ENCODE assay signal across 15 cellular contexts in the genomic region with DNA sequence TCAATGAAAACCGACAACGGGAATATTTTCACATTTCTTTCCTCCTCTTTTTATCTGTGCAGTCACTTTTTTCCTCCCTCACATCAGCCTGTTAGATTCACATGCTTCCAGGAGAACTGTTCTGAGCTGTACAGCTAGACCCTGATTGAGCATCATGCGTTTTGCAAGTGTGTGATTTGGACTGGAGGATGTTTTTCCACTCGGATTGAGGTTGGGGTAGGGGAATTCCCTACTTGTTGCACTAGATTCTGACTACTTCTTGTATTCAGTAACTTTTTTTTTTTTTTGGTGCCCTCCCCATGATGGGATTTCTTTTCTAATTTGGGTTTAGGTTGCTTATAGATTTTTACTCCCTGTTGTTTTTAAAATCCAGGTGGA. TPM values are rescaled to one million over a fixed set of nuclear protein-coding genes. Genes with fewer than 3 reads are reported as not detected.
DNase-seq lines count a peak whose midpoint lies in the region; ATAC-seq and TF ChIP-seq lines count a peak whose summit lies in the region.
"Had no signal": no experiment of that assay in that cellular context is flagged by ENCODE, and none has a peak within 500 bp of the region (broad histone marks: within the 10 kb centered on the region; RNA-seq: fewer than 3 reads in every experiment).

No MANE protein-coding gene starts in this region.

- H3K23me2 ChIP-seq in H9 (ENCODE audit: insufficient read length, low read depth, low read length, poor library complexity, severe bottlenecking): peaks cover 21% of the 10 kb centered on the region

- H3K27ac ChIP-seq in CD4-positive, CD25-positive, alpha-beta regulatory T cell (ENCODE audit: insufficient read depth, low read length, poor library complexity, severe bottlenecking): no peak overlapping the region
- no peak overlapping the region for H3K27ac ChIP-seq in H9 (ENCODE audit: insufficient read length, low read depth, low read length)
- H3K27ac ChIP-seq: SJSA1 had no signal

- peaks cover 39% of the 10 kb centered on the region for H3K36me3 ChIP-seq in CD4-positive, CD25-positive, alpha-beta regulatory T cell (ENCODE audit: control insufficient read depth, insufficient read depth, low read length)

- no peak overlapping the region for H2BK5ac ChIP-seq in H9 (ENCODE audit: insufficient read length, low read length)

- H3K9me3 Mint-ChIP-seq in CD4-positive, CD25-positive, alpha-beta regulatory T cell: peaks cover 0 to 1% (median 0%) of the 10 kb centered on the region in 7 donors
- no peaks in the 10 kb centered on the region for H3K9me3 Mint-ChIP-seq in H9
- no peaks in the 10 kb centered on the region for H3K9me3 Mint-ChIP-seq in activated T-helper 2 cell treated with anti-CD3 and anti-CD28 coated beads, Interferon-gamma antibody, Interleukin-2, Interleukin-4, amounts not matched to agents 10 μg/mL and 5 μg/mL and 100 μg/mL, durations not matched to agents 14 hours and 24 hours and 36 hours
- H3K9me3 Mint-ChIP-seq in naive thymus-derived CD8-positive, alpha-beta T cell: no peaks in the 10 kb centered on the region

- no peak overlapping the region for H3K27ac Mint-ChIP-seq in CD4-positive, CD25-positive, alpha-beta regulatory T cell
- peak overlapping the region in 1 of 3 experiments; percentile 28; a peak in 2 of 7 replicates for H3K27ac Mint-ChIP-seq in H9
- H3K27ac Mint-ChIP-seq in activated T-helper 2 cell treated with anti-CD3 and anti-CD28 coated beads, Interferon-gamma antibody, Interleukin-2, Interleukin-4, amounts not matched to agents 10 μg/mL and 5 μg/mL and 100 μg/mL, durations not matched to agents 14 hours and 24 hours and 36 hours: peak overlapping the region; percentile 20
- peak overlapping the region in 2 of 10 donors; percentile 31 to 66 for H3K27ac Mint-ChIP-seq in naive thymus-derived CD8-positive, alpha-beta T cell

- peaks cover 49% of the 10 kb centered on the region for H3K4me1 ChIP-seq in CD4-positive, CD25-positive, alpha-beta regulatory T cell (ENCODE audit: control insufficient read depth, insufficient read depth, low read length, poor library complexity, severe bottlenecking)
- H3K4me1 ChIP-seq in H9 (ENCODE audit: insufficient read depth, low read length): peaks cover 15% of the 10 kb centered on the region

- peak overlapping the region; percentile 29 to 100 (median 48) for H3K4me3 Mint-ChIP-seq in CD4-positive, CD25-positive, alpha-beta regulatory T cell
- peak overlapping the region; percentile 52 to 81; a peak in 2 of 5 replicates for H3K4me3 Mint-ChIP-seq in H9
- H3K4me3 Mint-ChIP-seq in activated T-helper 2 cell treated with anti-CD3 and anti-CD28 coated beads, Interferon-gamma antibody, Interleukin-2, Interleukin-4, amounts not matched to agents 10 μg/mL and 5 μg/mL and 100 μg/mL, durations not matched to agents 14 hours and 24 hours and 36 hours (ENCODE audit: low read depth): peak overlapping the region; percentile 49
- H3K4me3 Mint-ChIP-seq in naive thymus-derived CD8-positive, alpha-beta T cell: peak overlapping the region in 7 of 10 donors; percentile 15 to 99 (median 45)

- no peak overlapping the region for H3K56ac ChIP-seq in H9 (ENCODE audit: insufficient read length, low read depth, low read length)

- TF ChIP-seq CTCF in H9 (conservative IDR thresholded peaks at IDR 0.05): no peak

- peaks cover 40 to 77% (median 66%) of the 10 kb centered on the region in 4 donors for H3K4me1 Mint-ChIP-seq in CD4-positive, CD25-positive, alpha-beta regulatory T cell
- H3K4me1 Mint-ChIP-seq in H9: peaks cover 54 to 68% of the 10 kb centered on the region in 2 experiments
- peaks cover 62% of the 10 kb centered on the region for H3K4me1 Mint-ChIP-seq in activated T-helper 2 cell treated with anti-CD3 and anti-CD28 coated beads, Interferon-gamma antibody, Interleukin-2, Interleukin-4, amounts not matched to agents 10 μg/mL and 5 μg/mL and 100 μg/mL, durations not matched to agents 14 hours and 24 hours and 36 hours (ENCODE audit: low read depth)
- peaks cover 23 to 78% (median 71%) of the 10 kb centered on the region in 4 donors for H3K4me1 Mint-ChIP-seq in naive thymus-derived CD8-positive, alpha-beta T cell

- H3K23ac ChIP-seq in H9 (ENCODE audit: insufficient read length, low read depth, low read length): no peak overlapping the region

- no peaks in the 10 kb centered on the region for H3K9me3 ChIP-seq in CD4-positive, CD25-positive, alpha-beta regulatory T cell (ENCODE audit: control insufficient read depth in 2 of 2, low read length in 2 of 2)
- H3K9me3 ChIP-seq in H9 (ENCODE audit: control insufficient read depth, low read depth, low read length): no peaks in the 10 kb centered on the region
- H3K9me3 ChIP-seq: SJSA1 had no signal

- H3K79me2 ChIP-seq in H9 (ENCODE audit: insufficient read depth, low read length): no peaks in the 10 kb centered on the region

- H4K91ac ChIP-seq in H9 (ENCODE audit: insufficient read length, low read depth, low read length): no peak overlapping the region

- no peak overlapping the region for H3T11ph ChIP-seq in H9 (ENCODE audit: low read length)

- no peak overlapping the region for H3K4me2 ChIP-seq in H9 (ENCODE audit: insufficient read depth, insufficient read length, low read length)

- H2BK15ac ChIP-seq in H9 (ENCODE audit: low read depth, low read length): no peak overlapping the region

- no peak overlapping the region for H3K14ac ChIP-seq in H9 (ENCODE audit: insufficient read depth, low read length)

- H3K4ac ChIP-seq in H9 (ENCODE audit: low read depth, low read length): no peak overlapping the region; the same call in 1 of the 2 replicates

- H2BK12ac ChIP-seq in H9 (ENCODE audit: insufficient read length, low read depth, low read length): peak overlapping the region; percentile 96

- H2AFZ ChIP-seq in H9 (ENCODE audit: low read length): no peak overlapping the region

- DNase-seq in CD4-positive, CD25-positive, alpha-beta regulatory T cell: no peak
- DNase-seq in H9 (no peak), NOMO-1 (lab: John Stamatoyannopoulos, UW; ENCODE audit: unreplicated experiment in 2 of 2) (no peak), hepatic stellate cell (ENCODE audit: low spot score) (no peak)
- DNase-seq in activated T-helper 2 cell treated with anti-CD3 and anti-CD28 coated beads, Interferon-gamma antibody, Interleukin-2, Interleukin-4, amounts not matched to agents 10 μg/mL and 5 μg/mL and 100 μg/mL, durations not matched to agents 14 hours and 24 hours and 36 hours (ENCODE audit: low spot score): no peak
- DNase-seq in naive thymus-derived CD8-positive, alpha-beta T cell: no peak
- DNase-seq: activated CD8-positive, alpha-beta memory T cell treated with anti-CD3 and anti-CD28 coated beads for 24 hours; activated gamma-delta T cell; DMS153; effector memory CD4-positive, alpha-beta T cell; left ventricle myocardium superior; NCI-H345; stimulated activated CD4-positive, alpha-beta T cell treated with anti-CD3 and anti-CD28 coated beads, Interleukin-15, amount 100 ng/mL, for 24 hours had no signal

- H4K8ac ChIP-seq in H9 (replicated peaks; ENCODE audit: insufficient read length, low read depth, low read length): no peak overlapping the region

- no peak for ATAC-seq in CD4-positive, CD25-positive, alpha-beta regulatory T cell (ENCODE audit: low read depth in 2 of 2)
- ATAC-seq in naive thymus-derived CD8-positive, alpha-beta T cell: no peak
- ATAC-seq in GM19455 (IDR thresholded peaks at IDR 0.05; ENCODE audit: unreplicated experiment): no peak
- ATAC-seq: left ventricle myocardium superior had no signal

- intact Hi-C loops in activated T-helper 2 cell treated with anti-CD3 and anti-CD28 coated beads, Interferon-gamma antibody, Interleukin-2, Interleukin-4, amounts not matched to agents 10 μg/mL and 5 μg/mL and 100 μg/mL, durations not matched to agents 14 hours and 24 hours and 36 hours (cut with micrococcal nuclease): no loop called here

- H3K27me3 ChIP-seq in CD4-positive, CD25-positive, alpha-beta regulatory T cell (ENCODE audit: control insufficient read depth, insufficient read depth, low read length): no peaks in the 10 kb centered on the region
- H3K27me3 ChIP-seq in H9 (ENCODE audit: insufficient read depth, low read length): no peaks in the 10 kb centered on the region; the same call in 1 of the 2 replicates
- H3K27me3 ChIP-seq: SJSA1 had no signal

- H2AK5ac ChIP-seq in H9 (ENCODE audit: insufficient read length, low read length): no peak overlapping the region

- H3K27me3 Mint-ChIP-seq in CD4-positive, CD25-positive, alpha-beta regulatory T cell: peaks cover 4% of the 10 kb centered on the region
- no peaks in the 10 kb centered on the region for H3K27me3 Mint-ChIP-seq in H9 (ENCODE audit: low read depth)
- no peaks in the 10 kb centered on the region for H3K27me3 Mint-ChIP-seq in activated T-helper 2 cell treated with anti-CD3 and anti-CD28 coated beads, Interferon-gamma antibody, Interleukin-2, Interleukin-4, amounts not matched to agents 10 μg/mL and 5 μg/mL and 100 μg/mL, durations not matched to agents 14 hours and 24 hours and 36 hours (ENCODE audit: low read depth)
- no peaks in the 10 kb centered on the region for H3K27me3 Mint-ChIP-seq in naive thymus-derived CD8-positive, alpha-beta T cell

- peak overlapping the region; percentile 80 for H2BK120ac ChIP-seq in H9 (ENCODE audit: low read depth, low read length, poor library complexity, severe bottlenecking)

- H3K4me3 ChIP-seq in CD4-positive, CD25-positive, alpha-beta regulatory T cell (ENCODE audit: low read depth, low read length): no peak overlapping the region
- H3K4me3 ChIP-seq: SJSA1 had no signal

- no CpG with 5 or more reads among the region's 4 CpGs for WGBS in H9 (ENCODE audit: extremely low coverage, insufficient read length, low lambda C conversion rate)

- POLR2A ChIA-PET in naive thymus-derived CD8-positive, alpha-beta T cell (lab: Charles Lee): interaction anchor here (0.6 kb wide), 1 partner anchor 158 kb away, joined by 4 read pairs; no protein-coding TSS in a partner anchor

- peak overlapping the region; percentile 71 for H3K18ac ChIP-seq in H9 (ENCODE audit: insufficient read length, low read depth, low read length)

- no peaks in the 10 kb centered on the region for H4K20me1 ChIP-seq in H9 (ENCODE audit: control insufficient read depth, insufficient read depth, insufficient read length)

- H3K36me3 Mint-ChIP-seq in CD4-positive, CD25-positive, alpha-beta regulatory T cell: peaks cover 46% of the 10 kb centered on the region
- peaks cover 39 to 67% (median 53%) of the 10 kb centered on the region in 3 experiments; a peak in 6 of 7 replicates for H3K36me3 Mint-ChIP-seq in H9 (ENCODE audit: insufficient read depth in 1 of 3, low read depth in 3 of 3)
- H3K36me3 Mint-ChIP-seq in activated T-helper 2 cell treated with anti-CD3 and anti-CD28 coated beads, Interferon-gamma antibody, Interleukin-2, Interleukin-4, amounts not matched to agents 10 μg/mL and 5 μg/mL and 100 μg/mL, durations not matched to agents 14 hours and 24 hours and 36 hours (ENCODE audit: low read depth): peaks cover 88% of the 10 kb centered on the region
- H3K36me3 Mint-ChIP-seq in naive thymus-derived CD8-positive, alpha-beta T cell: peaks cover 11 to 58% (median 48%) of the 10 kb centered on the region in 3 donors

- H3K9ac ChIP-seq in H9 (ENCODE audit: extremely low read depth, insufficient read length, low read length): no peak overlapping the region

- no peak overlapping the region for H4K5ac ChIP-seq in H9 (ENCODE audit: insufficient read length, low read depth, low read length)

- no peak overlapping the region for H2BK20ac ChIP-seq in H9 (ENCODE audit: low read depth, low read length, poor library complexity, severe bottlenecking)

- no peaks in the 10 kb centered on the region for H3K79me1 ChIP-seq in H9 (ENCODE audit: insufficient read depth, low read depth, low read length, poor library complexity, severe bottlenecking)

RNA-seq across cellular contexts. Expression of a gene that starts 4.8 kb away (rescaled TPM):
- 177 TPM for total RNA-seq in CD4-positive, CD25-positive, alpha-beta regulatory T cell
- 1 to 10 TPM; 3.2 to 6.5 (median 3.3) TPM for polyA plus RNA-seq in CD4-positive, CD25-positive, alpha-beta regulatory T cell
- 82.6 and 98.5 TPM in 2 replicates for total RNA-seq in H9 (2021)
- total RNA-seq in activated T-helper 2 cell treated with anti-CD3 and anti-CD28 coated beads, Interferon-gamma antibody, Interleukin-2, Interleukin-4, amounts not matched to agents 10 μg/mL and 5 μg/mL and 100 μg/mL, durations not matched to agents 14 hours and 24 hours and 36 hours: 181 and 198 TPM in 2 replicates
- total RNA-seq in naive thymus-derived CD8-positive, alpha-beta T cell: 100 to 1,000 TPM; 122 to 136 TPM
- 1 to 10 TPM; 2.5 to 4.9 (median 3.8) TPM for polyA plus RNA-seq in naive thymus-derived CD8-positive, alpha-beta T cell
